Comparison of ENCODE assay signal across 9 cellular contexts in the genomic region with DNA sequence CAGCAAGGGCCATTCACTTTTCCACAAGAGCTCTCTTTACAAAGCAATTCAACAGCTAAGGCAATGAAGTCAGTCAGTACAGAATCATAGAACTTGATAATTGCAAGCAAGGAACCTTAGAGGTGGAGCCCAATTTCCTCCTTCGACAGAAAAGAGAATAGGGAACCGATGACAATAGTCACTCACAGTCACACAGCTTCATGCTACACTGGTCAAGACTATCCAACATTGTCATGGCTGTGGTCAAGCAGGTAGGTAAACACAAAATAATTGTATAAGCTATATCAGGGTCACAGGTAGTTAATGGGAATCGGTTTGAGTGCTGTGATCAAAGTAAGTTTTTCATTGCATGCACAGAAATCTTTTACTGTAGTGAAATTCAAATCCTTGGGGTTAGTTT.
DNase-seq lines count a peak whose midpoint lies in the region; ATAC-seq and TF ChIP-seq lines count a peak whose summit lies in the region.
"Had no signal": no experiment of that assay in that cellular context is flagged by ENCODE, and none has a peak within 500 bp of the region (broad histone marks: within the 10 kb centered on the region; RNA-seq: fewer than 3 reads in every experiment).

No MANE protein-coding gene starts in this region.

- H3K4me3 ChIP-seq in WERI-Rb-1 (ENCODE audit: low read depth, low read length) = no peak overlapping the region
- H3K4me3 ChIP-seq in coronary artery = no peak overlapping the region

- no peaks in the 10 kb centered on the region for H3K27me3 ChIP-seq in WERI-Rb-1 (ENCODE audit: insufficient read depth, low read depth, severe bottlenecking)

- H3K9me3 ChIP-seq in WERI-Rb-1 (ENCODE audit: severe bottlenecking) = no peaks in the 10 kb centered on the region

- H3K27ac ChIP-seq in angular gyrus (ENCODE audit: low read depth, low read length) = peak overlapping the region; percentile 38
- H3K27ac ChIP-seq in WERI-Rb-1 = no peak overlapping the region
- H3K27ac ChIP-seq in coronary artery = no peak overlapping the region
- H3K27ac ChIP-seq: HL-60 had no signal

- ATAC-seq in GM21381 (IDR thresholded peaks at IDR 0.05; ENCODE audit: unreplicated experiment) = peak; percentile 89
- ATAC-seq in HG03108 (IDR thresholded peaks at IDR 0.05; ENCODE audit: unreplicated experiment) = peak; percentile 81

- no peak for TF ChIP-seq CTCF in GM13977 (IDR thresholded peaks at IDR 0.05; ENCODE audit: extremely low read depth, insufficient read depth, missing control alignments)
- TF ChIP-seq CTCF in WERI-Rb-1 (IDR thresholded peaks at IDR 0.05; ENCODE audit: low read depth, low read length) = no peak
- no peak for TF ChIP-seq CTCF in coronary artery (IDR thresholded peaks at IDR 0.05)

- no peaks in the 10 kb centered on the region for H3K36me3 ChIP-seq in WERI-Rb-1

- DNase-seq in GM13977 (ENCODE audit: low spot score) (peak; percentile 11), WERI-Rb-1 (no peak), NCI-H774 (lab: John Stamatoyannopoulos, UW) (no peak), DMS 273 (lab: John Stamatoyannopoulos, UW; ENCODE audit: unreplicated experiment) (no peak), coronary artery (ENCODE audit: low spot score) (no peak)

- in situ Hi-C loops in GM13977 (cut with MboI; ENCODE audit: low pct_unique_long_range_greater_than_20kb, low sequenced_read_pairs, unreplicated experiment) = no loop called here
